ENCODE assay signal across 25 cellular contexts in the genomic region with DNA sequence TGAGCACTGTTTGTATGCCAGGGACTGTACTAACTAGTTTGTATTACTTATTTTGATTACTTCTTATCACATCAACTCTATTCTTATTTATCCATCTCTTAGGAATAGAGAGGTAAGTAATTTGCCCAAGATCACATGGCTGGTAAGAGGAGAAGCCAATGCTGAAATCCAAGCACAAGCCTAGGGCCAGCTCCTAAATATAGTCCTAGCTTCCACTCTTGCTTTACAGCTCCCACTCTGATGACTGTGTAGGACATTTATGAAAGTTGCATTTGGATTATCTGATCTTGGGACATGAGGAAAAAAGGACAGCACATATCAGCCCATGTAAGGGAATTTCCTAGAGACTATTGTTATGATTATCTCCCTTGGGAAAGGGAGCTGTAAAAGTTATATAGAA.
"Had no signal": no experiment of that assay in that cellular context is flagged by ENCODE, and none has a peak within 500 bp of the region (broad histone marks: within the 10 kb centered on the region; RNA-seq: fewer than 3 reads in every experiment).

No MANE protein-coding gene starts in this region.

- ATAC-seq: activated CD8-positive, alpha-beta T cell treated with anti-CD3 and anti-CD28 coated beads for 36 hours; activated T-cell treated with anti-CD3 and anti-CD28 coated beads, Interleukin-2, amount 50 U/mL, for 4 hours; activated T-helper 17 cell treated with anti-CD3 and anti-CD28 coated beads, Interleukin-2, amount 50 U/mL, for 72 hours; effector memory CD8-positive, alpha-beta T cell; WTC11 had no signal

- H3K36me3 ChIP-seq: brain microvascular endothelial cell, esophagus muscularis mucosa, heart left ventricle had no signal

- H3K9me3 ChIP-seq: esophagus muscularis mucosa, heart left ventricle had no signal

- H3K27ac ChIP-seq: brain microvascular endothelial cell, esophagus muscularis mucosa had no signal

- H3K4me3 ChIP-seq: esophagus muscularis mucosa, heart left ventricle had no signal

- DNase-seq: activated CD4-positive, alpha-beta T cell treated with anti-CD3 and anti-CD28 coated beads for 1 hour; activated CD4-positive, alpha-beta T cell treated with anti-CD3 and anti-CD28 coated beads for 4 hours; activated CD4-positive, alpha-beta T cell treated with anti-CD3 and anti-CD28 coated beads, Interleukin-2, amount 10 ng/mL, durations not matched to agents 7 days and 5 days; activated CD4-positive, alpha-beta T cell treated with anti-CD3 and anti-CD28 coated beads, Interleukin-2, amount 50 U/mL, for 4 hours; activated CD8-positive, alpha-beta memory T cell treated with anti-CD3 and anti-CD28 coated beads for 24 hours; activated CD8-positive, alpha-beta T cell treated with anti-CD3 and anti-CD28 coated beads for 36 hours; activated effector memory CD4-positive, alpha-beta T cell treated with Interleukin-2 at 50 U/mL for 16 hours; activated gamma-delta T cell treated with Interleukin-2 at 50 U/mL for 16 hours; activated naive CD4-positive, alpha-beta T cell treated with anti-CD3 and anti-CD28 coated beads, Interleukin-2, amount 50 U/mL, for 16 hours; activated naive CD4-positive, alpha-beta T cell treated with Interleukin-2 at 50 U/mL for 16 hours; activated T-cell treated with anti-CD3 and anti-CD28 coated beads, Interleukin-2, amount 50 U/mL, for 4 hours; amniotic stem cell; anterior cingulate cortex; brain microvascular endothelial cell; cortex of kidney; dermis blood vessel endothelial cell; effector CD4-positive, alpha-beta T cell; effector memory CD8-positive, alpha-beta T cell; erythroblast; glutamatergic neuron; heart left ventricle; T-helper 2 cell had no signal

- H3K27me3 ChIP-seq: brain microvascular endothelial cell, esophagus muscularis mucosa had no signal

- H3K4me1 ChIP-seq: esophagus muscularis mucosa, heart left ventricle had no signal
